24 cellular contexts compared by ENCODE assay signal in genomic region chr3:51706021-51706485, GRCh38. TPM values are rescaled to one million over a fixed set of nuclear protein-coding genes. Genes with fewer than 3 reads are reported as not detected.
DNase-seq lines count a peak whose midpoint lies in the region; ATAC-seq and TF ChIP-seq lines count a peak whose summit lies in the region.
"Had no signal": no experiment of that assay in that cellular context is flagged by ENCODE, and none has a peak within 500 bp of the region (broad histone marks: within the 10 kb centered on the region; RNA-seq: fewer than 3 reads in every experiment).

No MANE protein-coding gene starts in this region.

- TF ChIP-seq POLR2A in right lobe of liver (IDR thresholded peaks at IDR 0.05), result no peak
- no peak for TF ChIP-seq POLR2A in uterus (IDR thresholded peaks at IDR 0.05)

- no peak overlapping the region for H3K27ac Mint-ChIP-seq in activated CD8-positive, alpha-beta T cell treated with anti-CD3 and anti-CD28 coated beads for 36 hours
- H3K27ac Mint-ChIP-seq in stimulated activated effector memory CD8-positive, alpha-beta T cell treated with anti-CD3 and anti-CD28 coated beads, Interleukin-12 subunit alpha, Interleukin-12 subunit beta, amount 100 ng/mL, for 72 hours, result no peak overlapping the region
- H3K27ac Mint-ChIP-seq: CD8-positive, alpha-beta T cell had no signal

- CTCF ChIA-PET in activated CD8-positive, alpha-beta T cell treated with anti-CD3 and anti-CD28 coated beads for 36 hours (lab: Charles Lee), result interaction anchor here (0.9 to 1.2 kb wide), 3 partner anchors 13 to 113 kb away, joined by 3 to 4 read pairs (median 3); no protein-coding TSS in a partner anchor

- H3K27me3 ChIP-seq in right atrium auricular region, result no peaks in the 10 kb centered on the region
- no peaks in the 10 kb centered on the region for H3K27me3 ChIP-seq in WERI-Rb-1 (ENCODE audit: insufficient read depth, low read depth, severe bottlenecking)
- H3K27me3 ChIP-seq in right lobe of liver, result no peaks in the 10 kb centered on the region
- no peaks in the 10 kb centered on the region for H3K27me3 ChIP-seq in uterus
- H3K27me3 ChIP-seq: ascending aorta, heart left ventricle, tibial artery had no signal

- peaks cover 2% of the 10 kb centered on the region for H3K36me3 Mint-ChIP-seq in activated CD8-positive, alpha-beta T cell treated with anti-CD3 and anti-CD28 coated beads for 36 hours (ENCODE audit: low read depth)
- H3K36me3 Mint-ChIP-seq in stimulated activated effector memory CD8-positive, alpha-beta T cell treated with anti-CD3 and anti-CD28 coated beads, Interleukin-12 subunit alpha, Interleukin-12 subunit beta, amount 100 ng/mL, for 72 hours, result peaks cover 30% of the 10 kb centered on the region

- peaks cover 3% of the 10 kb centered on the region for H3K27me3 Mint-ChIP-seq in activated CD8-positive, alpha-beta T cell treated with anti-CD3 and anti-CD28 coated beads for 36 hours
- H3K27me3 Mint-ChIP-seq: central memory CD8-positive, alpha-beta T cell; naive B cell had no signal

- peaks cover 0 to 13% of the 10 kb centered on the region in 2 donors for H3K4me1 ChIP-seq in right atrium auricular region
- H3K4me1 ChIP-seq in right lobe of liver, result peaks cover 0 to 3% (median 0%) of the 10 kb centered on the region in 4 donors
- peaks cover 0 to 6% of the 10 kb centered on the region in 2 donors for H3K4me1 ChIP-seq in uterus
- H3K4me1 ChIP-seq: ascending aorta had no signal

- no peak overlapping the region for H3K4me3 Mint-ChIP-seq in activated CD8-positive, alpha-beta T cell treated with anti-CD3 and anti-CD28 coated beads for 36 hours
- no peak overlapping the region for H3K4me3 Mint-ChIP-seq in stimulated activated effector memory CD8-positive, alpha-beta T cell treated with anti-CD3 and anti-CD28 coated beads, Interleukin-12 subunit alpha, Interleukin-12 subunit beta, amount 100 ng/mL, for 72 hours
- H3K4me3 Mint-ChIP-seq: activated T-cell treated with anti-CD3 and anti-CD28 coated beads, Interleukin-2, amount 50 U/mL, for 4 hours; CD8-positive, alpha-beta T cell; central memory CD8-positive, alpha-beta T cell; stimulated activated naive CD8-positive, alpha-beta T cell treated with anti-CD3 and anti-CD28 coated beads, Interleukin-15, amount 100 ng/mL, for 72 hours had no signal

- ATAC-seq in left cardiac atrium (no peak), right lobe of liver (no peak), HG03097 (IDR thresholded peaks at IDR 0.05; ENCODE audit: low FRiP score, unreplicated experiment) (no peak)
- no peak for ATAC-seq in activated CD8-positive, alpha-beta T cell treated with anti-CD3 and anti-CD28 coated beads for 36 hours
- ATAC-seq in stimulated activated effector memory CD8-positive, alpha-beta T cell treated with anti-CD3 and anti-CD28 coated beads, Interleukin-12 subunit alpha, Interleukin-12 subunit beta, amount 100 ng/mL, for 72 hours, result no peak

- no peak overlapping the region for H3K4me3 ChIP-seq in right atrium auricular region
- no peak overlapping the region for H3K4me3 ChIP-seq in WERI-Rb-1 (ENCODE audit: low read depth, low read length)
- no peak overlapping the region for H3K4me3 ChIP-seq in right lobe of liver
- H3K4me3 ChIP-seq in uterus, result no peak overlapping the region

- POLR2A ChIA-PET in activated CD8-positive, alpha-beta T cell treated with anti-CD3 and anti-CD28 coated beads for 36 hours (lab: Charles Lee), result interaction anchor here (0.9 kb wide), 3 partner anchors 11 to 32 kb away, joined by 3 read pairs; no protein-coding TSS in a partner anchor

- H3K27ac ChIP-seq in right atrium auricular region (no peak overlapping the region), WERI-Rb-1 (no peak overlapping the region; the same call in 1 of the 2 replicates), right lobe of liver (no peak overlapping the region), uterus (no peak overlapping the region)
- H3K27ac ChIP-seq: ascending aorta, heart left ventricle, HL-60, parathyroid adenoma, tibial artery had no signal

- H3K36me3 ChIP-seq in right atrium auricular region (peaks cover 26% of the 10 kb centered on the region), WERI-Rb-1 (peaks cover 16% of the 10 kb centered on the region), right lobe of liver (peaks cover 0 to 8% (median 0%) of the 10 kb centered on the region in 4 donors), uterus (no peaks in the 10 kb centered on the region)

- H3K9me3 Mint-ChIP-seq in activated CD8-positive, alpha-beta T cell treated with anti-CD3 and anti-CD28 coated beads for 36 hours, result no peaks in the 10 kb centered on the region
- H3K9me3 Mint-ChIP-seq in stimulated activated effector memory CD8-positive, alpha-beta T cell treated with anti-CD3 and anti-CD28 coated beads, Interleukin-12 subunit alpha, Interleukin-12 subunit beta, amount 100 ng/mL, for 72 hours, result no peaks in the 10 kb centered on the region
- H3K9me3 Mint-ChIP-seq: activated T-cell treated with anti-CD3 and anti-CD28 coated beads, Interleukin-2, amount 50 U/mL, for 4 hours; CD8-positive, alpha-beta T cell; central memory CD8-positive, alpha-beta T cell; naive B cell; stimulated activated naive CD8-positive, alpha-beta T cell treated with anti-CD3 and anti-CD28 coated beads, Interleukin-15, amount 100 ng/mL, for 72 hours had no signal

- intact Hi-C loops in left cardiac atrium (cut with DNase I) (no loop called here), right lobe of liver (cut with DNase I) (no loop called here), uterus (cut with DNase I; ENCODE audit: low total_unique reads) (no loop called here)
- intact Hi-C loops in activated CD8-positive, alpha-beta T cell treated with anti-CD3 and anti-CD28 coated beads for 36 hours (cut with micrococcal nuclease), result no loop called here

- H3K9me3 ChIP-seq in right atrium auricular region (no peaks in the 10 kb centered on the region), WERI-Rb-1 (ENCODE audit: severe bottlenecking) (no peaks in the 10 kb centered on the region), right lobe of liver (no peaks in the 10 kb centered on the region), uterus (no peaks in the 10 kb centered on the region)
- H3K9me3 ChIP-seq: ascending aorta, heart left ventricle, tibial artery had no signal

- no CpG with 5 or more reads among the region's 3 CpGs for WGBS in right lobe of liver (ENCODE audit: insufficient coverage, low coverage, low lambda C conversion rate, missing lambda C conversion rate)

- TF ChIP-seq CTCF in right atrium auricular region (IDR thresholded peaks at IDR 0.05), result no peak
- TF ChIP-seq CTCF in WERI-Rb-1 (IDR thresholded peaks at IDR 0.05; ENCODE audit: low read depth, low read length), result no peak
- TF ChIP-seq CTCF in right lobe of liver (IDR thresholded peaks at IDR 0.05), result no peak
- no peak for TF ChIP-seq CTCF in uterus (IDR thresholded peaks at IDR 0.05)
- TF ChIP-seq CTCF in activated CD8-positive, alpha-beta T cell treated with anti-CD3 and anti-CD28 coated beads for 36 hours (IDR thresholded peaks at IDR 0.05), result no peak

- DNase-seq in left cardiac atrium, result peak; percentile 5
- DNase-seq in right atrium auricular region (ENCODE audit: low spot score), result no peak
- peak; percentile 32 for DNase-seq in WERI-Rb-1
- peak; percentile 3 to 15 (median 11) for DNase-seq in right lobe of liver
- DNase-seq in uterus, result peak; percentile 11
- DNase-seq in activated CD8-positive, alpha-beta T cell treated with anti-CD3 and anti-CD28 coated beads for 36 hours, result no peak
- no peak for DNase-seq in stimulated activated effector memory CD8-positive, alpha-beta T cell treated with anti-CD3 and anti-CD28 coated beads, Interleukin-12 subunit alpha, Interleukin-12 subunit beta, amount 100 ng/mL, for 72 hours (ENCODE audit: low spot score in 2 of 2)
- DNase-seq: activated CD4-positive, alpha-beta T cell treated with anti-CD3 and anti-CD28 coated beads for 1 hour; activated CD8-positive, alpha-beta memory T cell treated with anti-CD3 and anti-CD28 coated beads for 24 hours; activated naive CD4-positive, alpha-beta T cell; activated T-cell treated with anti-CD3 and anti-CD28 coated beads, Interleukin-2, amount 50 U/mL, for 4 hours; AML-193; naive B cell; NCI-H1694 treated with DMSO at 0.1 percent for 48 hours; stimulated activated naive CD8-positive, alpha-beta T cell treated with anti-CD3 and anti-CD28 coated beads, Interleukin-15, amount 100 ng/mL, for 72 hours had no signal

- peaks cover 10% of the 10 kb centered on the region for H3K4me1 Mint-ChIP-seq in activated CD8-positive, alpha-beta T cell treated with anti-CD3 and anti-CD28 coated beads for 36 hours (ENCODE audit: low read depth)
- H3K4me1 Mint-ChIP-seq in stimulated activated effector memory CD8-positive, alpha-beta T cell treated with anti-CD3 and anti-CD28 coated beads, Interleukin-12 subunit alpha, Interleukin-12 subunit beta, amount 100 ng/mL, for 72 hours, result peaks cover 47% of the 10 kb centered on the region

RNA-seq across cellular contexts. Expression of gene GRM2, which starts 0.8 kb away (rescaled TPM):
- total RNA-seq in left cardiac atrium, result under 1 TPM; 0.15 to 0.50 TPM
- total RNA-seq in right atrium auricular region, result under 1 TPM; 0.16 to 0.19 TPM
- total RNA-seq in right lobe of liver, result 1 to 10 TPM in 1 of 6 experiments, not detected in 5; 1.2 TPM
- 1 to 10 TPM in 1 of 4 donors, under 1 TPM in 2, not detected in 1; 0.30 to 1.8 (median 0.48) TPM for total RNA-seq in uterus
- total RNA-seq in activated CD8-positive, alpha-beta T cell treated with anti-CD3 and anti-CD28 coated beads for 36 hours, result under 1 TPM; 0.20 to 0.22 TPM
- total RNA-seq: ascending aorta, fibroblast of villous mesenchyme had no signal

RNA-seq across cellular contexts. Expression of gene TEX264, which starts 35.0 kb away (rescaled TPM):
- total RNA-seq in left cardiac atrium, result 10 to 100 TPM; 44.1 TPM
- total RNA-seq in right atrium auricular region, result 10 to 100 TPM; 55.9 to 62.3 TPM
- total RNA-seq in right lobe of liver, result 10 to 100 TPM; 26.5 to 67.0 (median 40.8) TPM
- total RNA-seq in uterus, result 10 to 100 TPM; 35.3 to 74.8 (median 48.8) TPM
- 10 to 100 TPM; 24.9 to 26.0 TPM for total RNA-seq in activated CD8-positive, alpha-beta T cell treated with anti-CD3 and anti-CD28 coated beads for 36 hours

Comparison
In these comparisons a context has a peak if more than half of its experiments do, and no peak if none do; other contexts are left out.
1. DNase-seq: peak in left cardiac atrium (single experiment), WERI-Rb-1 (single experiment), right lobe of liver (3 of 3) and uterus (2 of 2); none in right atrium auricular region (single experiment), activated CD8-positive, alpha-beta T cell treated with anti-CD3 and anti-CD28 coated beads for 36 hours (single experiment) and stimulated activated effector memory CD8-positive, alpha-beta T cell treated with anti-CD3 and anti-CD28 coated beads, Interleukin-12 subunit alpha, Interleukin-12 subunit beta, amount 100 ng/mL, for 72 hours (0 of 2).